26 cellular contexts compared by ENCODE assay signal in genomic region chr4:137668885-137669284, GRCh38.
"Had no signal": no experiment of that assay in that cellular context is flagged by ENCODE, and none has a peak within 500 bp of the region (broad histone marks: within the 10 kb centered on the region; RNA-seq: fewer than 3 reads in every experiment).

No MANE protein-coding gene starts in this region.

- H3K27me3 ChIP-seq: gastrocnemius medialis, right atrium auricular region, sigmoid colon, spleen, testis, tibial artery had no signal

- H3K4me3 Mint-ChIP-seq: effector memory CD8-positive, alpha-beta T cell; memory B cell; naive B cell; natural killer cell treated with Interleukin-12 subunit alpha and Interleukin-12 subunit beta and Interleukin-15 and Interleukin-18, amount 100 ng/mL, for 72 hours; neural crest cell; stimulated activated memory B cell treated with anti-CD40 and anti-IgM and Interleukin-4, amounts not matched to agents 10 μg/mL and 1 μg/mL and 100 μg/mL, for 72 hours; type B pancreatic cell had no signal

- H3K4me1 Mint-ChIP-seq: memory B cell; naive B cell; stimulated activated memory B cell treated with anti-CD40 and anti-IgM and Interleukin-4, amounts not matched to agents 10 μg/mL and 1 μg/mL and 100 μg/mL, for 72 hours had no signal

- H3K36me3 Mint-ChIP-seq: memory B cell; naive B cell; natural killer cell treated with Interleukin-12 subunit alpha and Interleukin-12 subunit beta and Interleukin-15 and Interleukin-18, amount 100 ng/mL, for 72 hours; stimulated activated memory B cell treated with anti-CD40 and anti-IgM and Interleukin-4, amounts not matched to agents 10 μg/mL and 1 μg/mL and 100 μg/mL, for 72 hours; type B pancreatic cell had no signal

- H3K4me1 ChIP-seq: gastrocnemius medialis, prostate gland, right atrium auricular region, spleen had no signal

- H3K27ac Mint-ChIP-seq: effector memory CD8-positive, alpha-beta T cell; memory B cell; naive B cell; natural killer cell treated with Interleukin-12 subunit alpha and Interleukin-12 subunit beta and Interleukin-15 and Interleukin-18, amount 100 ng/mL, for 72 hours; stimulated activated memory B cell treated with anti-CD40 and anti-IgM and Interleukin-4, amounts not matched to agents 10 μg/mL and 1 μg/mL and 100 μg/mL, for 72 hours; type B pancreatic cell had no signal

- H3K27me3 Mint-ChIP-seq: effector memory CD8-positive, alpha-beta T cell; memory B cell; naive B cell; natural killer cell treated with Interleukin-12 subunit alpha and Interleukin-12 subunit beta and Interleukin-15 and Interleukin-18, amount 100 ng/mL, for 72 hours; stimulated activated memory B cell treated with anti-CD40 and anti-IgM and Interleukin-4, amounts not matched to agents 10 μg/mL and 1 μg/mL and 100 μg/mL, for 72 hours; type B pancreatic cell had no signal

- H3K9me3 ChIP-seq: gastrocnemius medialis, mucosa of descending colon, prostate gland, right atrium auricular region, sigmoid colon, spleen, testis, tibial artery had no signal

- H3K27ac ChIP-seq: epithelial cell of prostate, gastrocnemius medialis, prostate gland, right atrium auricular region, spleen, testis, tibial artery had no signal

- ATAC-seq: effector memory CD8-positive, alpha-beta T cell; esophagus mucosa; gastrocnemius medialis; left lobe of liver; mucosa of descending colon; natural killer cell treated with Interleukin-12 subunit alpha and Interleukin-12 subunit beta and Interleukin-15 and Interleukin-18, amount 100 ng/mL, for 72 hours; stimulated activated memory B cell treated with anti-CD40 and anti-IgM and Interleukin-4, amounts not matched to agents 10 μg/mL and 1 μg/mL and 100 μg/mL, for 72 hours; stimulated activated naive CD8-positive, alpha-beta T cell treated with anti-CD3 and anti-CD28 coated beads, Interleukin-15, Interleukin-2, amounts not matched to agents 100 U/mL and 50 U/mL, for 24 hours had no signal

- H3K9me3 Mint-ChIP-seq: type B pancreatic cell had no signal

- DNase-seq: cortex of kidney; effector memory CD8-positive, alpha-beta T cell; foreskin fibroblast; gastrocnemius medialis; head of caudate nucleus; mucosa of descending colon; naive B cell; sigmoid colon; spleen; stimulated activated CD4-positive, alpha-beta T cell treated with anti-CD3 and anti-CD28 coated beads, Interleukin-4, amount 100 ng/mL, for 4 hours; stimulated activated naive CD8-positive, alpha-beta T cell treated with anti-CD3 and anti-CD28 coated beads, Interleukin-15, Interleukin-2, amounts not matched to agents 100 U/mL and 50 U/mL, for 24 hours; substantia nigra; testis; tibial artery had no signal

- H3K36me3 ChIP-seq: gastrocnemius medialis, prostate gland, right atrium auricular region, sigmoid colon, spleen, tibial artery had no signal

- H3K4me3 ChIP-seq: gastrocnemius medialis, lung, mucosa of descending colon, prostate gland, right atrium auricular region, sigmoid colon, spleen, testis, tibial artery had no signal

- FAIRE-seq: keratinocyte had no signal
